In genomic region chr3:16510620-16511319, GRCh38 we compare ENCODE assay signal across 10 cellular contexts. TPM values are rescaled to one million over a fixed set of nuclear protein-coding genes. Genes with fewer than 3 reads are reported as not detected.
DNase-seq lines count a peak whose midpoint lies in the region; ATAC-seq and TF ChIP-seq lines count a peak whose summit lies in the region.
"Had no signal": no experiment of that assay in that cellular context is flagged by ENCODE, and none has a peak within 500 bp of the region (broad histone marks: within the 10 kb centered on the region; RNA-seq: fewer than 3 reads in every experiment).

No MANE protein-coding gene starts in this region.

- peak overlapping the region; percentile 96 for H3K27ac Mint-ChIP-seq in activated CD4-positive, alpha-beta T cell treated with anti-CD3 and anti-CD28 coated beads, Interleukin-2, amount 10 ng/mL, durations not matched to agents 7 days and 5 days
- peak overlapping the region; percentile 96 for H3K27ac Mint-ChIP-seq in dendritic cell treated with granulocyte-macrophage colony-stimulating factor and Interleukin-4, amounts not matched to agents 40 ng/mL and 50 ng/mL, for 4 days
- peak overlapping the region; percentile 100 for H3K27ac Mint-ChIP-seq in stimulated activated naive B cell treated with anti-CD40 and anti-IgM and Interleukin-4, amounts not matched to agents 10 μg/mL and 1 μg/mL and 100 μg/mL, for 72 hours

- H3K4me1 Mint-ChIP-seq in activated CD4-positive, alpha-beta T cell treated with anti-CD3 and anti-CD28 coated beads, Interleukin-2, amount 10 ng/mL, durations not matched to agents 7 days and 5 days = peaks cover 79% of the 10 kb centered on the region
- peaks cover 80% of the 10 kb centered on the region for H3K4me1 Mint-ChIP-seq in dendritic cell treated with granulocyte-macrophage colony-stimulating factor and Interleukin-4, amounts not matched to agents 40 ng/mL and 50 ng/mL, for 4 days (ENCODE audit: low read depth)
- peaks cover 66 to 89% of the 10 kb centered on the region in 2 donors for H3K4me1 Mint-ChIP-seq in stimulated activated naive B cell treated with anti-CD40 and anti-IgM and Interleukin-4, amounts not matched to agents 10 μg/mL and 1 μg/mL and 100 μg/mL, for 72 hours

- peaks cover 31% of the 10 kb centered on the region for H3K36me3 Mint-ChIP-seq in activated CD4-positive, alpha-beta T cell treated with anti-CD3 and anti-CD28 coated beads, Interleukin-2, amount 10 ng/mL, durations not matched to agents 7 days and 5 days (ENCODE audit: low read depth)
- H3K36me3 Mint-ChIP-seq in dendritic cell treated with granulocyte-macrophage colony-stimulating factor and Interleukin-4, amounts not matched to agents 40 ng/mL and 50 ng/mL, for 4 days (ENCODE audit: low read depth) = peaks cover 34% of the 10 kb centered on the region
- H3K36me3 Mint-ChIP-seq in stimulated activated naive B cell treated with anti-CD40 and anti-IgM and Interleukin-4, amounts not matched to agents 10 μg/mL and 1 μg/mL and 100 μg/mL, for 72 hours = peaks cover 71 to 90% of the 10 kb centered on the region in 2 donors

- peaks cover 36% of the 10 kb centered on the region for H3K4me1 ChIP-seq in vagina

- H3K4me3 Mint-ChIP-seq in activated CD4-positive, alpha-beta T cell treated with anti-CD3 and anti-CD28 coated beads, Interleukin-2, amount 10 ng/mL, durations not matched to agents 7 days and 5 days = peak overlapping the region; percentile 97
- H3K4me3 Mint-ChIP-seq in dendritic cell treated with granulocyte-macrophage colony-stimulating factor and Interleukin-4, amounts not matched to agents 40 ng/mL and 50 ng/mL, for 4 days = no peak overlapping the region
- H3K4me3 Mint-ChIP-seq in stimulated activated naive B cell treated with anti-CD40 and anti-IgM and Interleukin-4, amounts not matched to agents 10 μg/mL and 1 μg/mL and 100 μg/mL, for 72 hours = peak overlapping the region; percentile 95 to 98

- H3K4me3 ChIP-seq in vagina = no peak overlapping the region

- peak; percentile 14 for ATAC-seq in HG03354 (IDR thresholded peaks at IDR 0.05; ENCODE audit: poor library complexity, severe bottlenecking, unreplicated experiment)
- peak; percentile 12 to 18 for ATAC-seq in stimulated activated naive B cell treated with anti-CD40 and anti-IgM and Interleukin-4, amounts not matched to agents 10 μg/mL and 1 μg/mL and 100 μg/mL, for 72 hours (replicated peaks)

- no peak for TF ChIP-seq POLR2A in vagina (IDR thresholded peaks at IDR 0.05)

- intact Hi-C loops in dendritic cell treated with granulocyte-macrophage colony-stimulating factor and Interleukin-4, amounts not matched to agents 40 ng/mL and 50 ng/mL, for 4 days (cut with micrococcal nuclease) = loop anchor here (5.0 kb wide), 2 partner anchors 138 to 908 kb away; partner anchors contain the start of genes BTD and HACL1
- intact Hi-C loops in vagina (cut with DNase I) = loop anchor here (10.0 kb wide), 3 partner anchors 66 to 196 kb away; no protein-coding TSS in a partner anchor

- no peaks in the 10 kb centered on the region for H3K9me3 ChIP-seq in vagina
- H3K9me3 ChIP-seq: tibial artery had no signal

- TF ChIP-seq CTCF in vagina (IDR thresholded peaks at IDR 0.05) = no peak

- CTCF ChIA-PET in activated CD4-positive, alpha-beta T cell treated with anti-CD3 and anti-CD28 coated beads, Interleukin-2, amount 10 ng/mL, durations not matched to agents 7 days and 5 days (lab: Charles Lee) = interaction anchor here (1.1 to 2.0 kb wide), 7 partner anchors 8 to 221 kb away, joined by 3 to 5 read pairs (median 4); no protein-coding TSS in a partner anchor

- H3K27me3 ChIP-seq in vagina = no peaks in the 10 kb centered on the region
- H3K27me3 ChIP-seq: tibial artery had no signal

- DNase-seq in activated CD4-positive, alpha-beta T cell treated with anti-CD3 and anti-CD28 coated beads, Interleukin-2, amount 10 ng/mL, durations not matched to agents 7 days and 5 days = no peak
- no peak for DNase-seq in activated CD4-positive, alpha-beta T cell treated with anti-CD3 and anti-CD28 coated beads for 1 hour
- DNase-seq in stimulated activated naive B cell treated with anti-CD40 and anti-IgM and Interleukin-4, amounts not matched to agents 10 μg/mL and 1 μg/mL and 100 μg/mL, for 72 hours = no peak
- no peak for DNase-seq in pons (ENCODE audit: low spot score)
- no peak for DNase-seq in vagina (ENCODE audit: extremely low spot score in 2 of 2)
- no peak for DNase-seq in NCI-H2029 (lab: John Stamatoyannopoulos, UW)
- DNase-seq: foreskin fibroblast, tibial artery had no signal

- H3K27ac ChIP-seq in vagina = no peak overlapping the region

- H3K9me3 Mint-ChIP-seq in activated CD4-positive, alpha-beta T cell treated with anti-CD3 and anti-CD28 coated beads, Interleukin-2, amount 10 ng/mL, durations not matched to agents 7 days and 5 days = no peaks in the 10 kb centered on the region
- H3K9me3 Mint-ChIP-seq in dendritic cell treated with granulocyte-macrophage colony-stimulating factor and Interleukin-4, amounts not matched to agents 40 ng/mL and 50 ng/mL, for 4 days = no peaks in the 10 kb centered on the region
- peaks cover 5 to 12% of the 10 kb centered on the region in 2 donors for H3K9me3 Mint-ChIP-seq in stimulated activated naive B cell treated with anti-CD40 and anti-IgM and Interleukin-4, amounts not matched to agents 10 μg/mL and 1 μg/mL and 100 μg/mL, for 72 hours

- H3K27me3 Mint-ChIP-seq in activated CD4-positive, alpha-beta T cell treated with anti-CD3 and anti-CD28 coated beads, Interleukin-2, amount 10 ng/mL, durations not matched to agents 7 days and 5 days = no peaks in the 10 kb centered on the region
- H3K27me3 Mint-ChIP-seq in dendritic cell treated with granulocyte-macrophage colony-stimulating factor and Interleukin-4, amounts not matched to agents 40 ng/mL and 50 ng/mL, for 4 days = no peaks in the 10 kb centered on the region
- peaks cover 0 to 4% of the 10 kb centered on the region in 2 donors for H3K27me3 Mint-ChIP-seq in stimulated activated naive B cell treated with anti-CD40 and anti-IgM and Interleukin-4, amounts not matched to agents 10 μg/mL and 1 μg/mL and 100 μg/mL, for 72 hours

- POLR2A ChIA-PET in activated CD4-positive, alpha-beta T cell treated with anti-CD3 and anti-CD28 coated beads, Interleukin-2, amount 10 ng/mL, durations not matched to agents 7 days and 5 days (lab: Charles Lee) = interaction anchor here (1.4 kb wide), 1 partner anchor 220 kb away, joined by 3 read pairs; no protein-coding TSS in a partner anchor

- H3K36me3 ChIP-seq in vagina = no peaks in the 10 kb centered on the region
- H3K36me3 ChIP-seq: tibial artery had no signal

RNA-seq across cellular contexts. Expression of gene RFTN1, which starts 2.7 kb away (rescaled TPM):
- total RNA-seq in activated CD4-positive, alpha-beta T cell treated with anti-CD3 and anti-CD28 coated beads, Interleukin-2, amount 10 ng/mL, durations not matched to agents 7 days and 5 days = 10 to 100 TPM; 57.3 to 57.9 TPM
- 47.4 TPM for total RNA-seq in vagina
